In genomic region chr10:75191821-75192568, GRCh38 we compare ENCODE assay signal across 1 cellular context.
TF ChIP-seq lines count a peak whose summit lies in the region.

No MANE protein-coding gene starts in this region.

TF ChIP-seq in A549, 52 proteins besides CTCF, POLR2A, EP300 and RAD21 (continued from another document):
- TF ChIP-seq ATOH8 (CRISPR knock-in tag; IDR thresholded peaks at IDR 0.05; ENCODE audit: low read depth) (no peak), PBX3 (IDR thresholded peaks at IDR 0.05) (no peak), HDAC2 (IDR thresholded peaks at IDR 0.05) (no peak), FOXS1 (CRISPR knock-in tag; IDR thresholded peaks at IDR 0.05) (no peak), ESRRA (IDR thresholded peaks at IDR 0.05; ENCODE audit: borderline replicate concordance, low read length) (0 out of 2 replicates have a peak, but pooled peaks have one; percentile 46), KDM1A (IDR thresholded peaks at IDR 0.05; ENCODE audit: low read depth) (no peak), JUN (IDR thresholded peaks at IDR 0.05) (peak; percentile 86; a peak in 4 of 5 replicates), EHF (CRISPR knock-in tag; IDR thresholded peaks at IDR 0.05) (no peak), HOXB13 (CRISPR knock-in tag; IDR thresholded peaks at IDR 0.05; ENCODE audit: low read depth) (peak; percentile 17; the same call in 1 of the 2 replicates), NFE2L2 (conservative IDR thresholded peaks at IDR 0.05; ENCODE audit: low read length) (peak; percentile 66), TFCP2L1 (CRISPR knock-in tag; IDR thresholded peaks at IDR 0.05) (no peak), RARB (CRISPR knock-in tag; IDR thresholded peaks at IDR 0.05) (0 out of 2 replicates have a peak, but pooled peaks have one; percentile 47), CEBPB (IDR thresholded peaks at IDR 0.05) (peak; percentile 93 to 97), MYC (IDR thresholded peaks at IDR 0.05; ENCODE audit: borderline replicate concordance, low read length) (no peak), BCL3 (IDR thresholded peaks at IDR 0.05) (peak; percentile 49; the same call in 1 of the 3 replicates), SREBF2 (IDR thresholded peaks at IDR 0.05) (no peak), CHD2 (IDR thresholded peaks at IDR 0.05; ENCODE audit: low read length, partially characterized antibody) (no peak), REST (IDR thresholded peaks at IDR 0.05) (no peak), PHF8 (IDR thresholded peaks at IDR 0.05; ENCODE audit: borderline replicate concordance, low read depth) (no peak), ZFP36 (IDR thresholded peaks at IDR 0.05; ENCODE audit: borderline replicate concordance, partially characterized antibody) (no peak), MAX (IDR thresholded peaks at IDR 0.05) (peak; percentile 81), HOXB5 (CRISPR knock-in tag; IDR thresholded peaks at IDR 0.05) (no peak), ZSCAN20 (CRISPR knock-in tag; IDR thresholded peaks at IDR 0.05) (no peak), ELK1 (IDR thresholded peaks at IDR 0.05; ENCODE audit: low read depth, low read length) (no peak), CHD4 (IDR thresholded peaks at IDR 0.05; ENCODE audit: borderline replicate concordance) (no peak), GATA3 (IDR thresholded peaks at IDR 0.05; ENCODE audit: borderline replicate concordance) (peak; percentile 81), BHLHE40 (IDR thresholded peaks at IDR 0.05; ENCODE audit: low read depth, low read length) (no peak), MAZ (IDR thresholded peaks at IDR 0.05; ENCODE audit: borderline replicate concordance, low read depth, low read length) (no peak), EHMT2 (IDR thresholded peaks at IDR 0.05; ENCODE audit: low read depth) (no peak), MAFK (IDR thresholded peaks at IDR 0.05; ENCODE audit: partially characterized antibody) (peak; percentile 79), KDM5A (IDR thresholded peaks at IDR 0.05) (no peak), HOXA7 (CRISPR knock-in tag; IDR thresholded peaks at IDR 0.05) (no peak), FOSL2 (IDR thresholded peaks at IDR 0.05) (peak; percentile 90), FOSL2 (CRISPR knock-in tag; IDR thresholded peaks at IDR 0.05) (peak; percentile 98), FOSB (CRISPR knock-in tag; IDR thresholded peaks at IDR 0.05) (no peak), HES2 (IDR thresholded peaks at IDR 0.05) (peak; percentile 83), RNF2 (IDR thresholded peaks at IDR 0.05; ENCODE audit: borderline replicate concordance, low read depth) (no peak), SMC3 (IDR thresholded peaks at IDR 0.05) (peak; percentile 28), HEYL (CRISPR knock-in tag; IDR thresholded peaks at IDR 0.05) (no peak), NPAS2 (CRISPR knock-in tag; IDR thresholded peaks at IDR 0.05; ENCODE audit: borderline replicate concordance) (no peak), CBX8 (IDR thresholded peaks at IDR 0.05) (no peak), TP53 (CRISPR knock-in tag; IDR thresholded peaks at IDR 0.05) (no peak), CBX2 (IDR thresholded peaks at IDR 0.05; ENCODE audit: borderline replicate concordance, low read depth) (no peak), JUNB (IDR thresholded peaks at IDR 0.05) (peak; percentile 86), HMGXB4 (CRISPR knock-in tag; IDR thresholded peaks at IDR 0.05; ENCODE audit: borderline replicate concordance) (no peak), RFX5 (IDR thresholded peaks at IDR 0.05) (no peak)
